Comparison of ENCODE assay signal across 18 cellular contexts in the genomic region with DNA sequence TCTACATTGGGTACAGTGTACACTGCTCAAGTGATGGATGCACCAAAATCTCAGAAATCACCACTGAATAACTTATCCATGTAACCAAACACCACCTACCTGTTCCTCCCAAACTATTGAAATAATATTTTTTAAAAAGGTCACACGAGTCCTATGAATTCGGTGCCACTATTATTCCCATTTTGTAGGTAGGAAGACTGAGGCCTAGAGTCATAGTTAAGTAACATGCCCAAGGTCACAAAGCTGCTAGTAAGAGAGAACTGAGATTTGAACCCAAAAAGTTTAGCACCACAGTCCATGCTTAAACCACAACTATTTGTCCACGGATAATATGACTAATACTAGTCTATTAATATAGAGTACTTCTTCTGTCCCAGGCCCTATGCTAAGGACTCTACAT. TPM values are rescaled to one million over a fixed set of nuclear protein-coding genes. Genes with fewer than 3 reads are reported as not detected.
A peak's percentile ranks its signal among the peaks of the same experiment; 100 is the strongest.
DNase-seq lines count a peak whose midpoint lies in the region; ATAC-seq lines count a peak whose summit lies in the region.
"Had no signal": no experiment of that assay in that cellular context is flagged by ENCODE, and none has a peak within 500 bp of the region (broad histone marks: within the 10 kb centered on the region; RNA-seq: fewer than 3 reads in every experiment).

No MANE protein-coding gene starts in this region.

- no peak for DNase-seq in activated T-cell treated with anti-CD3 and anti-CD28 coated beads, Interleukin-2, amount 50 U/mL, for 24 hours
- no peak for DNase-seq in activated T-cell treated with anti-CD3 and anti-CD28 coated beads, Interleukin-2, amount 50 U/mL, for 1 hour
- DNase-seq in LHCN-M2 (ENCODE audit: low read depth) (peak; percentile 18), KG1 (lab: John Stamatoyannopoulos, UW) (no peak)
- DNase-seq in activated naive CD8-positive, alpha-beta T cell treated with anti-CD3 and anti-CD28 coated beads, Interleukin-2, amount 50 U/mL, for 24 hours, result no peak
- DNase-seq: ACHN; activated gamma-delta T cell; dorsolateral prefrontal cortex; glutamatergic neuron; lower lobe of right lung; MM.1S; NCI-H2029 treated with DMSO at 0.1 percent for 48 hours; NCI-H524; SJCRH30; stimulated activated naive CD4-positive, alpha-beta T cell treated with Interleukin-2 at 50 U/mL for 16 hours had no signal

- ATAC-seq in activated naive CD8-positive, alpha-beta T cell treated with anti-CD3 and anti-CD28 coated beads, Interleukin-2, amount 50 U/mL, for 24 hours, result no peak
- no peak for ATAC-seq in stimulated activated memory B cell treated with anti-CD40 and anti-IgM and Interleukin-4, amounts not matched to agents 10 μg/mL and 1 μg/mL and 100 μg/mL, for 72 hours
- ATAC-seq in HG03280 (IDR thresholded peaks at IDR 0.05; ENCODE audit: unreplicated experiment) (no peak), GM18520 (IDR thresholded peaks at IDR 0.05; ENCODE audit: unreplicated experiment) (no peak)
- ATAC-seq: lower lobe of right lung had no signal

- H3K4me1 Mint-ChIP-seq in activated T-cell treated with anti-CD3 and anti-CD28 coated beads, Interleukin-2, amount 50 U/mL, for 24 hours (ENCODE audit: low read depth), result peaks cover 62% of the 10 kb centered on the region
- H3K4me1 Mint-ChIP-seq in activated naive CD8-positive, alpha-beta T cell treated with anti-CD3 and anti-CD28 coated beads, Interleukin-2, amount 50 U/mL, for 24 hours, result peaks cover 67% of the 10 kb centered on the region
- H3K4me1 Mint-ChIP-seq in stimulated activated memory B cell treated with anti-CD40 and anti-IgM and Interleukin-4, amounts not matched to agents 10 μg/mL and 1 μg/mL and 100 μg/mL, for 72 hours, result peaks cover 47% of the 10 kb centered on the region

- H3K27me3 Mint-ChIP-seq in activated T-cell treated with anti-CD3 and anti-CD28 coated beads, Interleukin-2, amount 50 U/mL, for 24 hours, result peaks cover 7% of the 10 kb centered on the region
- no peaks in the 10 kb centered on the region for H3K27me3 Mint-ChIP-seq in activated naive CD8-positive, alpha-beta T cell treated with anti-CD3 and anti-CD28 coated beads, Interleukin-2, amount 50 U/mL, for 24 hours
- no peaks in the 10 kb centered on the region for H3K27me3 Mint-ChIP-seq in stimulated activated memory B cell treated with anti-CD40 and anti-IgM and Interleukin-4, amounts not matched to agents 10 μg/mL and 1 μg/mL and 100 μg/mL, for 72 hours

- peak overlapping the region; percentile 95 for H3K27ac Mint-ChIP-seq in activated T-cell treated with anti-CD3 and anti-CD28 coated beads, Interleukin-2, amount 50 U/mL, for 24 hours
- peak overlapping the region; percentile 74 for H3K27ac Mint-ChIP-seq in activated naive CD8-positive, alpha-beta T cell treated with anti-CD3 and anti-CD28 coated beads, Interleukin-2, amount 50 U/mL, for 24 hours
- peak overlapping the region; percentile 90 for H3K27ac Mint-ChIP-seq in stimulated activated memory B cell treated with anti-CD40 and anti-IgM and Interleukin-4, amounts not matched to agents 10 μg/mL and 1 μg/mL and 100 μg/mL, for 72 hours

- H3K9me3 Mint-ChIP-seq in activated T-cell treated with anti-CD3 and anti-CD28 coated beads, Interleukin-2, amount 50 U/mL, for 24 hours, result no peaks in the 10 kb centered on the region
- H3K9me3 Mint-ChIP-seq in activated naive CD8-positive, alpha-beta T cell treated with anti-CD3 and anti-CD28 coated beads, Interleukin-2, amount 50 U/mL, for 24 hours, result no peaks in the 10 kb centered on the region
- H3K9me3 Mint-ChIP-seq in stimulated activated memory B cell treated with anti-CD40 and anti-IgM and Interleukin-4, amounts not matched to agents 10 μg/mL and 1 μg/mL and 100 μg/mL, for 72 hours, result no peaks in the 10 kb centered on the region

- H3K4me3 Mint-ChIP-seq in activated T-cell treated with anti-CD3 and anti-CD28 coated beads, Interleukin-2, amount 50 U/mL, for 24 hours, result peak overlapping the region; percentile 88
- H3K4me3 Mint-ChIP-seq in activated naive CD8-positive, alpha-beta T cell treated with anti-CD3 and anti-CD28 coated beads, Interleukin-2, amount 50 U/mL, for 24 hours, result peak overlapping the region; percentile 91
- H3K4me3 Mint-ChIP-seq in stimulated activated memory B cell treated with anti-CD40 and anti-IgM and Interleukin-4, amounts not matched to agents 10 μg/mL and 1 μg/mL and 100 μg/mL, for 72 hours, result no peak overlapping the region

- peaks cover 32% of the 10 kb centered on the region for H3K36me3 Mint-ChIP-seq in activated T-cell treated with anti-CD3 and anti-CD28 coated beads, Interleukin-2, amount 50 U/mL, for 24 hours (ENCODE audit: low read depth)
- H3K36me3 Mint-ChIP-seq in activated naive CD8-positive, alpha-beta T cell treated with anti-CD3 and anti-CD28 coated beads, Interleukin-2, amount 50 U/mL, for 24 hours (ENCODE audit: low read depth), result peaks cover 3% of the 10 kb centered on the region
- no peaks in the 10 kb centered on the region for H3K36me3 Mint-ChIP-seq in stimulated activated memory B cell treated with anti-CD40 and anti-IgM and Interleukin-4, amounts not matched to agents 10 μg/mL and 1 μg/mL and 100 μg/mL, for 72 hours

RNA-seq across cellular contexts. Expression of gene ARHGEF6, which starts 2.7 kb away (rescaled TPM):
- 21.7 and 30.2 TPM in 2 replicates for total RNA-seq in LHCN-M2 (2014; rRNA removed)
- 9.2 TPM for polyA plus RNA-seq in LHCN-M2 (2012)
